9 cellular contexts compared by ENCODE assay signal in the genomic region with DNA sequence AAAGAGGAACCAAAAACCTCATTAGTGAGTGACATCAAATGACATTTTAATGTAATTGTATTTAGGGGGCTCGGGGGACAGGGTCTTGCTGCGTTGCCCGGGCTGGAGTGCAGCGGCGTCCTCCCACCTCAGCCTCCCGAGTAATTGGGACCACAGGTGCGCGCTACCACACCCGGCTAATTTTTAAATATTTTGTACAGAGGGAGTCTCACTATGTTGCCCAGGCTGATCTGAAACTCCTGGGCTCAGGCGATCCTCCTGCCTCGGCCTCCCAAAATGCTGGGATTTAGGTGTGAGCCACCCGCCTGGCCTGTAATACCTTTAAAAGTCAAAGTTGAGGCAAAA. TPM values are rescaled to one million over a fixed set of nuclear protein-coding genes. Genes with fewer than 3 reads are reported as not detected.
DNase-seq lines count a peak whose midpoint lies in the region; ATAC-seq, FAIRE-seq and TF ChIP-seq lines count a peak whose summit lies in the region.
"Had no signal": no experiment of that assay in that cellular context is flagged by ENCODE, and none has a peak within 500 bp of the region (broad histone marks: within the 10 kb centered on the region; RNA-seq: fewer than 3 reads in every experiment).

No MANE protein-coding gene starts in this region.

- TF ChIP-seq POLR2A in H1 (IDR thresholded peaks at IDR 0.05; ENCODE audit: control extremely low read depth in 1 of 2, low read depth in 2 of 2, low read length in 2 of 2), result no peak

- H3K56ac ChIP-seq in H1 (replicated peaks; ENCODE audit: insufficient read length, low read depth, low read length), result no peak overlapping the region

- peak overlapping the region; percentile 78 for H3K4me3 ChIP-seq in MM.1S (ENCODE audit: low read length)
- H3K4me3 ChIP-seq in H1 (ENCODE audit: extremely low read depth in 1 of 4, insufficient read depth in 2 of 4, low read depth in 3 of 4, low read length in 4 of 4), result peak overlapping the region; percentile 69 to 95 (median 79)
- peak overlapping the region; percentile 52 to 89 for H3K4me3 ChIP-seq in neuronal stem cell (ENCODE audit: low read length in 2 of 2)

- H4K91ac ChIP-seq in H1 (replicated peaks; ENCODE audit: insufficient read length, low read length) (no peak overlapping the region), neuronal stem cell (ENCODE audit: low read depth, low read length, poor library complexity) (no peak overlapping the region)

- H3K4me2 ChIP-seq in MM.1S (ENCODE audit: low read depth, low read length) (peak overlapping the region; percentile 71), H1 (ENCODE audit: insufficient read depth in 1 of 2, low read depth in 2 of 2, low read length in 2 of 2) (peak overlapping the region; percentile 61 to 65), neuronal stem cell (ENCODE audit: insufficient read depth, low read length, poor library complexity, severe bottlenecking) (peak overlapping the region; percentile 75)

- TF ChIP-seq EP300 in H1 (IDR thresholded peaks at IDR 0.05; ENCODE audit: borderline replicate concordance in 1 of 2, low read depth in 2 of 2, low read length in 2 of 2), result no peak

- no peak overlapping the region for H2AK5ac ChIP-seq in H1 (ENCODE audit: low read depth, low read length)
- H2AK5ac ChIP-seq in neuronal stem cell (ENCODE audit: low read depth, low read length), result no peak overlapping the region

- H3K27me3 ChIP-seq in MM.1S (replicated peaks; ENCODE audit: insufficient read depth, low read length) (no peaks in the 10 kb centered on the region), H1 (replicated peaks in 1 of 4; ENCODE audit: control insufficient read depth in 3 of 4, extremely low read depth in 1 of 4, insufficient read depth in 3 of 4, low read length in 3 of 4) (no peaks in the 10 kb centered on the region), neuronal stem cell (ENCODE audit: control insufficient read depth in 3 of 3, insufficient read depth in 3 of 3, low read depth in 1 of 3, low read length in 3 of 3) (no peaks in the 10 kb centered on the region)

- CTCF ChIA-PET in H1 (lab: Charles Lee; ENCODE audit: partially characterized antibody), result interaction anchor here (1.5 to 1.8 kb wide), 2 partner anchors 42 to 50 kb away, joined by 3 to 6 read pairs; no protein-coding TSS in a partner anchor

- no peaks in the 10 kb centered on the region for H3K9me3 ChIP-seq in MM.1S (replicated peaks; ENCODE audit: insufficient read depth, low read length)
- H3K9me3 ChIP-seq in H1 (ENCODE audit: insufficient read depth in 2 of 2, low read depth in 1 of 2, low read length in 1 of 2), result no peaks in the 10 kb centered on the region
- no peaks in the 10 kb centered on the region for H3K9me3 ChIP-seq in neuronal stem cell (replicated peaks in 1 of 2; ENCODE audit: control insufficient read depth in 2 of 2, insufficient read depth in 1 of 2, low read depth in 1 of 2, low read length in 2 of 2)

- H3K23ac ChIP-seq in H1 (ENCODE audit: insufficient read length) (no peak overlapping the region), neuronal stem cell (ENCODE audit: low read depth, low read length, poor library complexity) (no peak overlapping the region)

- peaks cover 5% of the 10 kb centered on the region; the same call in 1 of the 2 replicates for H3K23me2 ChIP-seq in H1 (ENCODE audit: low read depth, low read length)

- H3K36me3 ChIP-seq in MM.1S (replicated peaks; ENCODE audit: insufficient read depth, low read length) (peaks cover 7% of the 10 kb centered on the region; the same call in 1 of the 2 replicates), H1 (ENCODE audit: control insufficient read depth in 2 of 4, insufficient read depth in 4 of 4, low read length in 3 of 4) (peaks cover 16 to 53% (median 33%) of the 10 kb centered on the region in 4 experiments; a peak in 7 of 8 replicates), neuronal stem cell (replicated peaks in 1 of 2; ENCODE audit: control insufficient read depth in 2 of 2, insufficient read depth in 2 of 2, low read length in 2 of 2) (peaks cover 41 to 68% of the 10 kb centered on the region in 2 donors)

- DNase-seq in MM.1S, result no peak
- no peak for DNase-seq in H1 (ENCODE audit: low read depth in 1 of 2, low spot score in 2 of 2)
- DNase-seq in neuronal stem cell (ENCODE audit: low spot score), result no peak
- no peak for DNase-seq in NCI-H146 treated with DMSO at 0.1 percent for 48 hours (lab: John Stamatoyannopoulos, UW; ENCODE audit: unreplicated experiment)
- DNase-seq in COR-L47 (lab: John Stamatoyannopoulos, UW), result no peak
- DNase-seq in mesenteric fat pad (ENCODE audit: low spot score), result no peak

- H3F3A ChIP-seq in MM.1S (ENCODE audit: insufficient read depth, low read length), result peaks cover 8% of the 10 kb centered on the region

- H4K8ac ChIP-seq in H1 (ENCODE audit: extremely low read depth, insufficient read depth, low read length) (peak overlapping the region; percentile 11; the same call in 1 of the 2 replicates), neuronal stem cell (ENCODE audit: low read depth, low read length) (no peak overlapping the region)

- H2BK15ac ChIP-seq in H1 (ENCODE audit: low read length) (no peak overlapping the region), neuronal stem cell (ENCODE audit: low read length) (no peak overlapping the region)

- 84% methylated on average over 12 of the region's 12 CpGs; no CpG with 5 or more reads in 1 of the 2 experiments for WGBS in H1 (ENCODE audit: extremely low coverage in 1 of 2, insufficient coverage in 1 of 2, insufficient read length in 1 of 2, insufficient replicate concordance in 2 of 2, low coverage in 1 of 2, low lambda C conversion rate in 2 of 2, missing lambda C conversion rate in 1 of 2), 2 experiments
- no CpG with 5 or more reads among the region's 12 CpGs for WGBS in neuronal stem cell (ENCODE audit: extremely low coverage in 2 of 2, insufficient read length in 2 of 2, insufficient replicate concordance in 1 of 2), 2 donors

- ATAC-seq in HG03095 (IDR thresholded peaks at IDR 0.05; ENCODE audit: unreplicated experiment), result no peak

- TF ChIP-seq RAD21 in H1 (IDR thresholded peaks at IDR 0.05 in 1 of 2, conservative IDR thresholded peaks at IDR 0.05 in 1 of 2; ENCODE audit: low read depth in 2 of 2, low read length in 2 of 2), result no peak

- H4K20me1 ChIP-seq in MM.1S (ENCODE audit: insufficient read depth, low read length) (no peaks in the 10 kb centered on the region), H1 (replicated peaks in 1 of 2; ENCODE audit: control insufficient read depth in 1 of 2, insufficient read depth in 2 of 2, low read length in 2 of 2) (peaks cover 2 to 9% of the 10 kb centered on the region in 2 experiments)

- H2AFZ ChIP-seq in MM.1S (ENCODE audit: low read length) (peak overlapping the region; percentile 73), H1 (ENCODE audit: low read length) (no peak overlapping the region), neuronal stem cell (ENCODE audit: low read length) (peak overlapping the region; percentile 91)

- peaks cover 3% of the 10 kb centered on the region for H3K79me1 ChIP-seq in H1 (ENCODE audit: low read depth, low read length)
- peaks cover 3% of the 10 kb centered on the region for H3K79me1 ChIP-seq in neuronal stem cell (ENCODE audit: low read depth, low read length)

- H2BK120ac ChIP-seq in H1 (replicated peaks; ENCODE audit: low read depth, low read length) (no peak overlapping the region), neuronal stem cell (ENCODE audit: low read depth, low read length) (no peak overlapping the region)

- FAIRE-seq in H1 (lab: Jason Lieb, UNC), result no peak
- FAIRE-seq: islet of Langerhans had no signal

- H3K9ac ChIP-seq in MM.1S (ENCODE audit: low read length) (peak overlapping the region; percentile 76), H1 (replicated peaks in 1 of 4; ENCODE audit: extremely low read depth in 1 of 4, low read depth in 3 of 4, low read length in 3 of 4) (peak overlapping the region; percentile 36 to 63 (median 58); a peak in 5 of 7 replicates), neuronal stem cell (ENCODE audit: low read depth, low read length, poor library complexity) (peak overlapping the region; percentile 98)

- H2BK12ac ChIP-seq in H1 (ENCODE audit: low read depth, low read length) (no peak overlapping the region), neuronal stem cell (ENCODE audit: low read length) (no peak overlapping the region)

- H3K14ac ChIP-seq in H1 (ENCODE audit: insufficient read length), result no peak overlapping the region
- H3K14ac ChIP-seq in neuronal stem cell (ENCODE audit: low read length), result no peak overlapping the region

- H3K79me2 ChIP-seq in MM.1S (ENCODE audit: low read length), result peaks cover 57% of the 10 kb centered on the region
- H3K79me2 ChIP-seq in H1 (ENCODE audit: control insufficient read depth in 1 of 2, insufficient read depth in 2 of 2, low read length in 2 of 2), result peaks cover 3 to 29% of the 10 kb centered on the region in 2 experiments; a peak in 2 of 4 replicates

- H3K27ac ChIP-seq in C4-2B, result peak overlapping the region; percentile 95
- H3K27ac ChIP-seq in MM.1S (ENCODE audit: low read length), result peak overlapping the region; percentile 5; the same call in 1 of the 2 replicates
- H3K27ac ChIP-seq in H1 (ENCODE audit: low read depth, low read length), result no peak overlapping the region
- no peak overlapping the region for H3K27ac ChIP-seq in neuronal stem cell (replicated peaks; ENCODE audit: low read length)

- H3K4ac ChIP-seq in H1 (replicated peaks; ENCODE audit: insufficient read length, low read depth, low read length) (no peak overlapping the region), neuronal stem cell (ENCODE audit: low read length) (no peak overlapping the region)

- no peaks in the 10 kb centered on the region for H3K9me2 ChIP-seq in MM.1S (replicated peaks; ENCODE audit: insufficient read depth, low read length)

- no peak overlapping the region for H3K18ac ChIP-seq in H1 (ENCODE audit: extremely low read depth, low read length)
- peak overlapping the region; percentile 100 for H3K18ac ChIP-seq in neuronal stem cell (ENCODE audit: low read length)

- H3K4me1 ChIP-seq in MM.1S (ENCODE audit: low read length) (peaks cover 7% of the 10 kb centered on the region; the same call in 1 of the 2 replicates), H1 (replicated peaks in 1 of 4; ENCODE audit: control insufficient read depth in 3 of 4, insufficient read depth in 4 of 4, low read length in 3 of 4) (no peaks in the 10 kb centered on the region), neuronal stem cell (ENCODE audit: control insufficient read depth in 2 of 2, insufficient read depth in 1 of 2, low read depth in 1 of 2, low read length in 2 of 2) (peaks cover 4% of the 10 kb centered on the region in 2 donors)

- TF ChIP-seq CTCF in C4-2B (conservative IDR thresholded peaks at IDR 0.05) (no peak), MM.1S (IDR thresholded peaks at IDR 0.05; ENCODE audit: low read length) (no peak), H1 (IDR thresholded peaks at IDR 0.05; ENCODE audit: control extremely low read depth in 1 of 3, insufficient read depth in 1 of 3, low read depth in 1 of 3, low read length in 3 of 3) (no peak)

- H2BK5ac ChIP-seq in H1 (ENCODE audit: low read depth, low read length) (no peak overlapping the region), neuronal stem cell (ENCODE audit: low read length) (no peak overlapping the region)

- no peak overlapping the region for H2BK20ac ChIP-seq in H1 (ENCODE audit: low read length)

- POLR2A ChIA-PET in H1 (lab: Charles Lee; ENCODE audit: partially characterized antibody), result interaction anchor here (1.1 to 2.7 kb wide), 7 partner anchors 9 to 87 kb away, joined by 3 to 11 read pairs (median 6); partner anchors contain the start of gene RHBDF1

- peak overlapping the region; percentile 85 for H4K5ac ChIP-seq in H1 (ENCODE audit: insufficient read length, low read depth, low read length)

RNA-seq across cellular contexts. Expression of gene SNRNP25, which starts 0.6 kb away (rescaled TPM):
- total RNA-seq in H1 (2021; fragmentation: NEBNext Ultra II Directional; extraction: Animal tissue kit (Norgen Biotek cat#: 25700)), result 49.6 and 58.4 TPM in 2 replicates
- 45.2 and 53.0 TPM in 2 replicates for polyA plus RNA-seq in H1 (2011; rRNA removed)
- 75.6 TPM for polyA plus RNA-seq in H1 (2011; cell fraction: cytosol; rRNA removed)
- 48.5 TPM for polyA plus RNA-seq in H1 (2011; cell fraction: nucleus; rRNA removed)
- 62.8 to 118 TPM (median 92.7 TPM) in 4 replicates for polyA plus RNA-seq in H1 (2012, experiment 1 of 2)
- polyA plus RNA-seq in H1 (2012, experiment 2 of 2), result 122 TPM
- polyA plus RNA-seq in H1 (2013, experiment 1 of 2), result 52.3 TPM
- 51.6 TPM for polyA plus RNA-seq in H1 (2013, experiment 2 of 2)
- 20.7 and 26.8 TPM in 2 replicates for polyA minus RNA-seq in H1 (2011; rRNA and poly(A)+ RNA removed)
- polyA minus RNA-seq in H1 (2011; cell fraction: cytosol; rRNA and poly(A)+ RNA removed), result 21.7 TPM
- 18.0 TPM for polyA minus RNA-seq in H1 (2011; cell fraction: nucleus; rRNA and poly(A)+ RNA removed)
- 41.3 TPM for polyA plus RNA-seq in neuronal stem cell (2013, experiment 1 of 2)
- 39.6 TPM for polyA plus RNA-seq in neuronal stem cell (2013, experiment 2 of 2)
- total RNA-seq in mesenteric fat pad, result 23.0 TPM

RNA-seq across cellular contexts. Expression of gene POLR3K, which starts 0.8 kb away (rescaled TPM):
- total RNA-seq in H1 (2021; fragmentation: NEBNext Ultra II Directional; extraction: Animal tissue kit (Norgen Biotek cat#: 25700)), result 45.4 and 49.6 TPM in 2 replicates
- polyA plus RNA-seq in H1 (2011; rRNA removed), result 76.5 and 80.5 TPM in 2 replicates
- polyA plus RNA-seq in H1 (2011; cell fraction: cytosol; rRNA removed), result 82.5 TPM
- 52.0 TPM for polyA plus RNA-seq in H1 (2011; cell fraction: nucleus; rRNA removed)
- polyA plus RNA-seq in H1 (2012, experiment 1 of 2), result 55.4 to 63.9 TPM (median 58.6 TPM) in 4 replicates
- polyA plus RNA-seq in H1 (2012, experiment 2 of 2), result 25.1 TPM
- polyA plus RNA-seq in H1 (2013, experiment 1 of 2), result 41.3 TPM
- 43.7 TPM for polyA plus RNA-seq in H1 (2013, experiment 2 of 2)
- polyA minus RNA-seq in H1 (2011; rRNA and poly(A)+ RNA removed), result 44.6 and 52.4 TPM in 2 replicates
- 25.0 TPM for polyA minus RNA-seq in H1 (2011; cell fraction: cytosol; rRNA and poly(A)+ RNA removed)
- polyA minus RNA-seq in H1 (2011; cell fraction: nucleus; rRNA and poly(A)+ RNA removed), result 17.7 TPM
- polyA plus RNA-seq in neuronal stem cell (2013, experiment 1 of 2), result 26.4 TPM
- 26.4 TPM for polyA plus RNA-seq in neuronal stem cell (2013, experiment 2 of 2)
- total RNA-seq in mesenteric fat pad, result 11.5 TPM

RNA-seq across cellular contexts. Expression of gene RHBDF1, which starts 18.2 kb away (rescaled TPM):
- total RNA-seq in H1 (2021; fragmentation: NEBNext Ultra II Directional; extraction: Animal tissue kit (Norgen Biotek cat#: 25700)), result 32.5 and 37.4 TPM in 2 replicates
- 51.6 and 76.9 TPM in 2 replicates for polyA plus RNA-seq in H1 (2011; rRNA removed)
- 45.9 TPM for polyA plus RNA-seq in H1 (2011; cell fraction: cytosol; rRNA removed)
- 462 TPM for polyA plus RNA-seq in H1 (2011; cell fraction: nucleus; rRNA removed)
- 29.1 to 43.2 TPM (median 40.3 TPM) in 4 replicates for polyA plus RNA-seq in H1 (2012, experiment 1 of 2)
- polyA plus RNA-seq in H1 (2012, experiment 2 of 2), result 31.7 TPM
- polyA plus RNA-seq in H1 (2013, experiment 1 of 2), result 41.3 TPM
- polyA plus RNA-seq in H1 (2013, experiment 2 of 2), result 37.4 TPM
- polyA minus RNA-seq in H1 (2011; rRNA and poly(A)+ RNA removed), result 21.8 and 30.8 TPM in 2 replicates
- 18.2 TPM for polyA minus RNA-seq in H1 (2011; cell fraction: cytosol; rRNA and poly(A)+ RNA removed)
- polyA minus RNA-seq in H1 (2011; cell fraction: nucleus; rRNA and poly(A)+ RNA removed), result 49.7 TPM
- polyA plus RNA-seq in neuronal stem cell (2013, experiment 1 of 2), result 30.6 TPM
- 27.2 TPM for polyA plus RNA-seq in neuronal stem cell (2013, experiment 2 of 2)
- 30.0 TPM for total RNA-seq in mesenteric fat pad

RNA-seq across cellular contexts. Expression of gene MPG, which starts 23.8 kb away (rescaled TPM):
- total RNA-seq in H1 (2021; fragmentation: NEBNext Ultra II Directional; extraction: Animal tissue kit (Norgen Biotek cat#: 25700)), result 35.8 and 37.6 TPM in 2 replicates
- polyA plus RNA-seq in H1 (2011; rRNA removed), result 83.7 and 107 TPM in 2 replicates
- polyA plus RNA-seq in H1 (2011; cell fraction: cytosol; rRNA removed), result 62.4 TPM
- polyA plus RNA-seq in H1 (2011; cell fraction: nucleus; rRNA removed), result 62.1 TPM
- polyA plus RNA-seq in H1 (2012, experiment 1 of 2), result 28.1 to 43.9 TPM (median 40.6 TPM) in 4 replicates
- 59.4 TPM for polyA plus RNA-seq in H1 (2012, experiment 2 of 2)
- 57.3 TPM for polyA plus RNA-seq in H1 (2013, experiment 1 of 2)
- polyA plus RNA-seq in H1 (2013, experiment 2 of 2), result 56.6 TPM
- polyA minus RNA-seq in H1 (2011; rRNA and poly(A)+ RNA removed), result 7.2 and 9.8 TPM in 2 replicates
- 31.9 TPM for polyA minus RNA-seq in H1 (2011; cell fraction: cytosol; rRNA and poly(A)+ RNA removed)
- polyA minus RNA-seq in H1 (2011; cell fraction: nucleus; rRNA and poly(A)+ RNA removed), result 21.6 TPM
- polyA plus RNA-seq in neuronal stem cell (2013, experiment 1 of 2), result 53.1 TPM
- 52.7 TPM for polyA plus RNA-seq in neuronal stem cell (2013, experiment 2 of 2)
- 44.4 TPM for total RNA-seq in mesenteric fat pad

Comparison
In these comparisons a context has a peak if more than half of its experiments do, and no peak if none do; other contexts are left out.
1. H3K27ac ChIP-seq: peak in C4-2B (single experiment) and MM.1S (single experiment); none in H1 (single experiment) and neuronal stem cell (single experiment).
2. Peak in every context shown above with its lines, with median percentiles within 50 percentile points of each other: H3K4me2 ChIP-seq, H3K4me3 ChIP-seq and H3K9ac ChIP-seq.